8 cellular contexts compared by ENCODE assay signal in the genomic region with DNA sequence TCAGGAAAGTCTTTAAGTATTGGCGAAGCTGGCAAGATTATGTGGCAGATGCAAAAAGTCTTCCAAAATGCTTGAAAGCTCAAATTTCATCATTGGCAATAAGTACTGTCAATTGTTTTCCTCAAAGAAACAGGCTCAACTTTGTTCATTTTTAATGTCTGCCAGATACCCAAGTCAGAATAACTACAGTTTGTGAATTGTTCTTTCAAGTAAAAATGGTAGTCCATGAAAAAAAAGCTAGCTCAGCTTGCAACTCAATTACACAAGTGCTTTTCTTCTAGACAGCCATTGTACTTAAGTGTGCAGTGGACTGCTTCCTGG.
DNase-seq lines count a peak whose midpoint lies in the region; ATAC-seq, FAIRE-seq and TF ChIP-seq lines count a peak whose summit lies in the region.

No MANE protein-coding gene starts in this region.

- H3K27ac Mint-ChIP-seq in natural killer cell, result peak overlapping the region; percentile 97 to 99

- H3K27me3 Mint-ChIP-seq in natural killer cell (ENCODE audit: low read depth in 2 of 2), result no peaks in the 10 kb centered on the region

- H4K20me1 ChIP-seq in BLaER1 (peaks cover 38% of the 10 kb centered on the region), KMS-11 (ENCODE audit: insufficient read depth) (no peaks in the 10 kb centered on the region; the same call in 1 of the 2 replicates)

- H3K9ac ChIP-seq in BLaER1 (peak overlapping the region; percentile 96), KMS-11 (peak overlapping the region; percentile 74)

- H3K36me3 ChIP-seq in BLaER1, result peaks cover 15% of the 10 kb centered on the region
- no peaks in the 10 kb centered on the region for H3K36me3 ChIP-seq in KMS-11 (ENCODE audit: insufficient read depth)
- no peaks in the 10 kb centered on the region for H3K36me3 ChIP-seq in breast epithelium

- H3K4me3 Mint-ChIP-seq in natural killer cell, result peak overlapping the region; percentile 97

- TF ChIP-seq CTCF in KMS-11 (conservative IDR thresholded peaks at IDR 0.05; ENCODE audit: low read depth, low read length) (no peak), breast epithelium (IDR thresholded peaks at IDR 0.05) (no peak), natural killer cell (IDR thresholded peaks at IDR 0.05) (no peak)

- peaks cover 70% of the 10 kb centered on the region for H3K79me2 ChIP-seq in KMS-11 (ENCODE audit: insufficient read depth, low read depth)

- no peak for DNase-seq in breast epithelium (ENCODE audit: low spot score in 2 of 2)
- DNase-seq in natural killer cell, result no peak
- no peak for DNase-seq in DMS153 (lab: John Stamatoyannopoulos, UW)
- no peak for DNase-seq in NCI-H2107 treated with DMSO at 0.1 percent for 48 hours (lab: John Stamatoyannopoulos, UW; ENCODE audit: unreplicated experiment)
- DNase-seq in HTR-8/SVneo (ENCODE audit: insufficient read length, low spot score), result no peak

- intact Hi-C loops in breast epithelium (cut with DNase I; ENCODE audit: low total_unique reads) (loop anchor here (5.0 kb wide), 1 partner anchor 87 kb away; no protein-coding TSS in a partner anchor), natural killer cell (cut with micrococcal nuclease) (loop anchor here (5.0 to 10.0 kb wide), 4 partner anchors 67 to 1449 kb away; partner anchors contain the start of genes HERC5 and PPM1K)

- no peak for FAIRE-seq in HTR-8/SVneo (lab: Jason Lieb, UNC)

- no peaks in the 10 kb centered on the region for H3K36me3 Mint-ChIP-seq in natural killer cell

- H3K9me3 ChIP-seq in BLaER1 (no peaks in the 10 kb centered on the region), breast epithelium (no peaks in the 10 kb centered on the region)

- H3K27me3 ChIP-seq in BLaER1, result no peaks in the 10 kb centered on the region
- no peaks in the 10 kb centered on the region for H3K27me3 ChIP-seq in KMS-11 (ENCODE audit: insufficient read depth, low read depth)
- no peaks in the 10 kb centered on the region for H3K27me3 ChIP-seq in breast epithelium

- no peaks in the 10 kb centered on the region for H3K9me3 Mint-ChIP-seq in natural killer cell

- peaks cover 51 to 55% of the 10 kb centered on the region in 2 donors for H3K4me1 Mint-ChIP-seq in natural killer cell

- H3K27ac ChIP-seq in BLaER1, result peak overlapping the region; percentile 95
- peak overlapping the region; percentile 90 for H3K27ac ChIP-seq in KMS-11
- peak overlapping the region; percentile 96 to 97 for H3K27ac ChIP-seq in breast epithelium

- ATAC-seq in natural killer cell (no peak), GM21723 (IDR thresholded peaks at IDR 0.05; ENCODE audit: unreplicated experiment) (no peak)

- H3K4me3 ChIP-seq in BLaER1, result peak overlapping the region; percentile 90
- H3K4me3 ChIP-seq in KMS-11 (IDR thresholded peaks at IDR 0.05; ENCODE audit: insufficient read depth, low read depth, low read length), result no peak overlapping the region
- H3K4me3 ChIP-seq in breast epithelium, result peak overlapping the region in 1 of 3 donors; percentile 80

- no peak for TF ChIP-seq POLR2A in breast epithelium (IDR thresholded peaks at IDR 0.05)

- peak overlapping the region; percentile 5; the same call in 1 of the 2 replicates for H2AFZ ChIP-seq in KMS-11 (ENCODE audit: low read depth)

- peak overlapping the region; percentile 93 for H3K4me2 ChIP-seq in BLaER1
- peak overlapping the region; percentile 88 for H3K4me2 ChIP-seq in KMS-11

- H3K4me1 ChIP-seq in BLaER1 (peaks cover 69% of the 10 kb centered on the region), KMS-11 (ENCODE audit: low read depth, poor library complexity, severe bottlenecking) (peaks cover 69% of the 10 kb centered on the region), breast epithelium (peaks cover 0 to 4% of the 10 kb centered on the region in 2 donors)
